In the genomic region with DNA sequence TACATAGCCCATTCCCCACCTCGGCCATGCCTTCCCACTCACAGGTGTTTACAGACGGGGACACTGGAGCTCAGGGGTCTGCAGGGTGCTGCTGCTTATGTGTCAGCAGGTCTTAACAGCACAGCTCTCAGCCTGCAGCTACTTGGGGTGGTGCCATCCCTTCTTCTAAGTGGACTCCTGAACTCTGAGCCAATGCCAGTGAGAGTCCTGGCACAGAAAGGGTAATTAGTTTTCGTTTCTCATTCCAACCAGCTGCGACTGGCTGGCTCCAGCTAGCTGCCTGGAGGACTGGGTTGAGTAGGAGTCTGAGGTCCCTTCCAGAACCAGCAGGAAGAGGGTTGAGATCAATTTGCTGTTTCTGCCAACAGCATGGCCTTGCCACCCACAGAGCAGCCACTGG, we compare ENCODE assay signal across 19 cellular contexts.
DNase-seq lines count a peak whose midpoint lies in the region; ATAC-seq and TF ChIP-seq lines count a peak whose summit lies in the region.
"Had no signal": no experiment of that assay in that cellular context is flagged by ENCODE, and none has a peak within 500 bp of the region (broad histone marks: within the 10 kb centered on the region; RNA-seq: fewer than 3 reads in every experiment).

No MANE protein-coding gene starts in this region.

- no peaks in the 10 kb centered on the region for H3K9me3 Mint-ChIP-seq in WTC11
- H3K9me3 Mint-ChIP-seq: activated naive CD4-positive, alpha-beta T cell treated with anti-CD3 and anti-CD28 coated beads, Interleukin-2, amount 10 ng/mL, durations not matched to agents 7 days and 5 days; naive thymus-derived CD8-positive, alpha-beta T cell had no signal

- no peaks in the 10 kb centered on the region for H3K36me3 Mint-ChIP-seq in WTC11
- H3K36me3 Mint-ChIP-seq: activated naive CD4-positive, alpha-beta T cell treated with anti-CD3 and anti-CD28 coated beads, Interleukin-2, amount 10 ng/mL, durations not matched to agents 7 days and 5 days; naive thymus-derived CD8-positive, alpha-beta T cell had no signal

- POLR2A ChIA-PET in WTC11 (lab: Charles Lee), result interaction anchor here (0.7 kb wide), 1 partner anchor 39 kb away, joined by 6 read pairs; no protein-coding TSS in a partner anchor

- intact Hi-C loops in posterior vena cava (cut with DNase I), result no loop called here

- TF ChIP-seq CTCF in WTC11 (IDR thresholded peaks at IDR 0.05), result no peak

- H3K27me3 Mint-ChIP-seq in WTC11 (ENCODE audit: low read depth), result no peaks in the 10 kb centered on the region

- ATAC-seq in WTC11 (no peak), HG03521 (IDR thresholded peaks at IDR 0.05; ENCODE audit: unreplicated experiment) (no peak)
- ATAC-seq: body of pancreas; gastrocnemius medialis; GM12878; naive thymus-derived CD8-positive, alpha-beta T cell had no signal

- H3K27ac Mint-ChIP-seq in WTC11, result no peak overlapping the region
- H3K27ac Mint-ChIP-seq: activated naive CD4-positive, alpha-beta T cell treated with anti-CD3 and anti-CD28 coated beads, Interleukin-2, amount 10 ng/mL, durations not matched to agents 7 days and 5 days; naive thymus-derived CD8-positive, alpha-beta T cell had no signal

- no peak overlapping the region for H3K4me3 Mint-ChIP-seq in WTC11
- H3K4me3 Mint-ChIP-seq: activated naive CD4-positive, alpha-beta T cell treated with anti-CD3 and anti-CD28 coated beads, Interleukin-2, amount 10 ng/mL, durations not matched to agents 7 days and 5 days; naive thymus-derived CD8-positive, alpha-beta T cell had no signal

- CTCF ChIA-PET in WTC11 (lab: Charles Lee), result interaction anchor here (1.3 kb wide), 1 partner anchor 391 kb away, joined by 4 read pairs; no protein-coding TSS in a partner anchor

- no peak overlapping the region for H3K4me3 ChIP-seq in MG63
- H3K4me3 ChIP-seq: body of pancreas, gastrocnemius medialis, GM12878, prostate gland, testis had no signal

- DNase-seq in MG63 (peak; percentile 69), RPMI8226 (peak; percentile 52), globus pallidus (ENCODE audit: low spot score) (peak; percentile 66), posterior vena cava (ENCODE audit: low spot score) (peak; percentile 22), WTC11 (ENCODE audit: low spot score) (no peak), COLO668 (lab: John Stamatoyannopoulos, UW; ENCODE audit: unreplicated experiment) (no peak)
- DNase-seq: activated CD4-positive, alpha-beta T cell treated with anti-CD3 and anti-CD28 coated beads, Interleukin-2, amount 50 U/mL, for 48 hours; activated naive CD4-positive, alpha-beta T cell treated with anti-CD3 and anti-CD28 coated beads, Interleukin-2, amount 10 ng/mL, durations not matched to agents 7 days and 5 days; activated T-cell treated with anti-CD3 and anti-CD28 coated beads for 4 hours; body of pancreas; gastrocnemius medialis; GF-D8; naive thymus-derived CD8-positive, alpha-beta T cell; NCI-H1436 treated with DMSO at 0.1 percent for 48 hours; SIG-M5; testis had no signal

- no peaks in the 10 kb centered on the region for H3K27me3 ChIP-seq in MG63
- H3K27me3 ChIP-seq: body of pancreas, gastrocnemius medialis, testis had no signal

- peaks cover 25% of the 10 kb centered on the region for H3K4me1 Mint-ChIP-seq in WTC11
- H3K4me1 Mint-ChIP-seq: activated naive CD4-positive, alpha-beta T cell treated with anti-CD3 and anti-CD28 coated beads, Interleukin-2, amount 10 ng/mL, durations not matched to agents 7 days and 5 days had no signal

- no peaks in the 10 kb centered on the region for H3K9me3 ChIP-seq in MG63
- H3K9me3 ChIP-seq: body of pancreas, gastrocnemius medialis, prostate gland, testis had no signal

- H3K36me3 ChIP-seq in MG63, result no peaks in the 10 kb centered on the region
- H3K36me3 ChIP-seq: gastrocnemius medialis, prostate gland had no signal

TF ChIP-seq in WTC11, 78 proteins besides CTCF, POLR2A, EP300 and RAD21:
- TF ChIP-seq, protein P1, sequence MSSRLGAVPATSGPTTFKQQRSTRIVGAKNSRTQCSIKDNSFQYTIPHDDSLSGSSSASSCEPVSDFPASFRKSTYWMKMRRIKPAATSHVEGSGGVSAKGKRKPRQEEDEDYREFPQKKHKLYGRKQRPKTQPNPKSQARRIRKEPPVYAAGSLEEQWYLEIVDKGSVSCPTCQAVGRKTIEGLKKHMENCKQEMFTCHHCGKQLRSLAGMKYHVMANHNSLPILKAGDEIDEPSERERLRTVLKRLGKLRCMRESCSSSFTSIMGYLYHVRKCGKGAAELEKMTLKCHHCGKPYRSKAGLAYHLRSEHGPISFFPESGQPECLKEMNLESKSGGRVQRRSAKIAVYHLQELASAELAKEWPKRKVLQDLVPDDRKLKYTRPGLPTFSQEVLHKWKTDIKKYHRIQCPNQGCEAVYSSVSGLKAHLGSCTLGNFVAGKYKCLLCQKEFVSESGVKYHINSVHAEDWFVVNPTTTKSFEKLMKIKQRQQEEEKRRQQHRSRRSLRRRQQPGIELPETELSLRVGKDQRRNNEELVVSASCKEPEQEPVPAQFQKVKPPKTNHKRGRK (CRISPR knock-in tag; IDR thresholded peaks at IDR 0.05; ENCODE audit: borderline replicate concordance), result no peak
- TF ChIP-seq SP1 (CRISPR knock-in tag; conservative IDR thresholded peaks at IDR 0.05) (no peak), NFE2L1 (CRISPR knock-in tag; IDR thresholded peaks at IDR 0.05) (no peak), TCF7 (CRISPR knock-in tag; IDR thresholded peaks at IDR 0.05; ENCODE audit: low read depth) (no peak), ZNF416 (CRISPR knock-in tag; IDR thresholded peaks at IDR 0.05) (no peak), ETV6 (CRISPR knock-in tag; IDR thresholded peaks at IDR 0.05) (no peak), ELF4 (CRISPR knock-in tag; IDR thresholded peaks at IDR 0.05; ENCODE audit: low read depth) (no peak), EMX1 (CRISPR knock-in tag; IDR thresholded peaks at IDR 0.05) (no peak), GRHL2 (CRISPR knock-in tag; IDR thresholded peaks at IDR 0.05; ENCODE audit: insufficient replicate concordance, severe bottlenecking) (no peak), KAT7 (CRISPR knock-in tag; IDR thresholded peaks at IDR 0.05; ENCODE audit: borderline replicate concordance) (no peak)
- TF ChIP-seq, protein P2, sequence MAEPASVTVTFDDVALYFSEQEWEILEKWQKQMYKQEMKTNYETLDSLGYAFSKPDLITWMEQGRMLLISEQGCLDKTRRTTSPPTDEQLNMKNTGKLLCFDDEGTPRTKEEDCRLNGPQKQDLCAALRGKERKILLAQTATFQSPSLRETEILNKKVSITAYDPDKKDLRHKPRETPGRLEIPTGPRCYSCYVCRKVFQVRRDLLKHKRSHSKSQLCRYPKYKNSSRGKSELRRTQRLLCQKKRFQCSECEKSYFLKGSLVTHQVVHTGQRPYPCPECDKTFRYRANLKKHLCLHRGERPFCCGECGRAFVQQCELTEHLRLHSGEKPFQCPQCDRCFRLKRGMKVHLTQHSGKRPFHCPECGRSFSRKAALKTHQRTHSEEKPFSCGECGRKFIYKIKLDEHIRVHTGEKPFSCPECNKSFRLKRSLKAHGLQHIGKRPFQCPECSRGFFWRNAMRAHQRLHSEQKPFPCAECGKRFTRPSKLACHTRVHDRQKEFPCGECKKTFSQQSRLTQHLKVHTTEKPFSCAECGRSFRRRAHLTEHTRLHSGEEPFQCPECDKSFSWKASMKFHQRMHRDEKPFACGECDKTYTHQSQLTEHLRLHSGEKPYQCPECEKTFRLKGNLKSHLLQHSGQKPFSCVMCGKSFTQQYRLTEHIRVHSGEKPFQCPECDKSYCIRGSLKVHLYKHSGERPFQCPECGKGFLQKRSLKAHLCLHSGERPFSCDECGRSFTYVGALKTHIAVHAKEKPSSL (CRISPR knock-in tag; conservative IDR thresholded peaks at IDR 0.05), result no peak
- TF ChIP-seq, protein P3, sequence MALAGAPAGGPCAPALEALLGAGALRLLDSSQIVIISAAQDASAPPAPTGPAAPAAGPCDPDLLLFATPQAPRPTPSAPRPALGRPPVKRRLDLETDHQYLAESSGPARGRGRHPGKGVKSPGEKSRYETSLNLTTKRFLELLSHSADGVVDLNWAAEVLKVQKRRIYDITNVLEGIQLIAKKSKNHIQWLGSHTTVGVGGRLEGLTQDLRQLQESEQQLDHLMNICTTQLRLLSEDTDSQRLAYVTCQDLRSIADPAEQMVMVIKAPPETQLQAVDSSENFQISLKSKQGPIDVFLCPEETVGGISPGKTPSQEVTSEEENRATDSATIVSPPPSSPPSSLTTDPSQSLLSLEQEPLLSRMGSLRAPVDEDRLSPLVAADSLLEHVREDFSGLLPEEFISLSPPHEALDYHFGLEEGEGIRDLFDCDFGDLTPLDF (CRISPR knock-in tag; IDR thresholded peaks at IDR 0.05), result no peak

Comparison
In these comparisons a context has a peak if more than half of its experiments do, and no peak if none do; other contexts are left out.
1. DNase-seq: peak in MG63 (single experiment), RPMI8226 (single experiment), globus pallidus (single experiment) and posterior vena cava (single experiment); none in WTC11 (single experiment) and COLO668 (single experiment).